In the genomic region with DNA sequence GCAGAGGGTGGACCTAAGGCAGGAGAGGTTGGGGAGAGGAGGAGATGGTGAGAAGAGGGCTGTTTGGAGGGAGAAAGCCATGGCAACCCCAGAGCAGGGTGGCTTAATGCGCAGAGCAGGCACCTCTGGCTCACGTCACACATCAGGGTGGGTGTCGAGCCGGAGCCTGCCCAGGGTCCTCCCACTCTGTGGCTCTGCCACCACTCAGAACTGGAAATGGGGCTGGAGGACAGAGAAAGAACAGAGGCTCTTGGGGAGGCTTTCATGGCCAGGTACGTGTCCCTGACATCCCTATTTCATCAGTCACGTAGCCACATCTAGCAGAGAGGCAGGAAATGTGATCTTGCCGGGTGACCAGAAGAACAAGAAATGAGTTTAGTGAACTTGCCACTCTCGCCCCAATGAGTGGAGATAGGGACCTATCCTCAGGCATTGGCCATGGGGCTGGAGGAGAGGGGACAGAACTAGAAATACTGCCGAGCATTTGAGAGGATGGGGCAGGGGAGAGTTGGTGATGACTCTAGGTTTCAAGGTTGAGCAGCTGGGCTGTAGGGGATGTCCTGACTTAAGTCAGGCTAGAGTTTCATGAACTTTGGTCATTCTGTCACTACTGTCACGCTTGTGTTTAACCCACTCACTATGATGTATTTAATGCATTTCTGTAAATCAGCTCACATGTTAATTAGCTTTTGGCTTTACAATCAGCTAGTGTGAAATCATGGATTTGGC, we compare ENCODE assay signal across 1 cellular context.
TF ChIP-seq lines count a peak whose summit lies in the region.

No MANE protein-coding gene starts in this region.

TF ChIP-seq in HCT116, 20 proteins besides CTCF, POLR2A, EP300 and RAD21 (continued from another document):
- TF ChIP-seq, protein P1, sequence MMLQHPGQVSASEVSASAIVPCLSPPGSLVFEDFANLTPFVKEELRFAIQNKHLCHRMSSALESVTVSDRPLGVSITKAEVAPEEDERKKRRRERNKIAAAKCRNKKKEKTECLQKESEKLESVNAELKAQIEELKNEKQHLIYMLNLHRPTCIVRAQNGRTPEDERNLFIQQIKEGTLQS (IDR thresholded peaks at IDR 0.05), result no peak
- no peak for TF ChIP-seq TCF7L2 (IDR thresholded peaks at IDR 0.05; ENCODE audit: borderline replicate concordance, extremely low read depth, insufficient read depth, insufficient read length)
- no peak for TF ChIP-seq EGR1 (IDR thresholded peaks at IDR 0.05; ENCODE audit: low read depth)
- TF ChIP-seq, protein P2, sequence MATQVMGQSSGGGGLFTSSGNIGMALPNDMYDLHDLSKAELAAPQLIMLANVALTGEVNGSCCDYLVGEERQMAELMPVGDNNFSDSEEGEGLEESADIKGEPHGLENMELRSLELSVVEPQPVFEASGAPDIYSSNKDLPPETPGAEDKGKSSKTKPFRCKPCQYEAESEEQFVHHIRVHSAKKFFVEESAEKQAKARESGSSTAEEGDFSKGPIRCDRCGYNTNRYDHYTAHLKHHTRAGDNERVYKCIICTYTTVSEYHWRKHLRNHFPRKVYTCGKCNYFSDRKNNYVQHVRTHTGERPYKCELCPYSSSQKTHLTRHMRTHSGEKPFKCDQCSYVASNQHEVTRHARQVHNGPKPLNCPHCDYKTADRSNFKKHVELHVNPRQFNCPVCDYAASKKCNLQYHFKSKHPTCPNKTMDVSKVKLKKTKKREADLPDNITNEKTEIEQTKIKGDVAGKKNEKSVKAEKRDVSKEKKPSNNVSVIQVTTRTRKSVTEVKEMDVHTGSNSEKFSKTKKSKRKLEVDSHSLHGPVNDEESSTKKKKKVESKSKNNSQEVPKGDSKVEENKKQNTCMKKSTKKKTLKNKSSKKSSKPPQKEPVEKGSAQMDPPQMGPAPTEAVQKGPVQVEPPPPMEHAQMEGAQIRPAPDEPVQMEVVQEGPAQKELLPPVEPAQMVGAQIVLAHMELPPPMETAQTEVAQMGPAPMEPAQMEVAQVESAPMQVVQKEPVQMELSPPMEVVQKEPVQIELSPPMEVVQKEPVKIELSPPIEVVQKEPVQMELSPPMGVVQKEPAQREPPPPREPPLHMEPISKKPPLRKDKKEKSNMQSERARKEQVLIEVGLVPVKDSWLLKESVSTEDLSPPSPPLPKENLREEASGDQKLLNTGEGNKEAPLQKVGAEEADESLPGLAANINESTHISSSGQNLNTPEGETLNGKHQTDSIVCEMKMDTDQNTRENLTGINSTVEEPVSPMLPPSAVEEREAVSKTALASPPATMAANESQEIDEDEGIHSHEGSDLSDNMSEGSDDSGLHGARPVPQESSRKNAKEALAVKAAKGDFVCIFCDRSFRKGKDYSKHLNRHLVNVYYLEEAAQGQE (IDR thresholded peaks at IDR 0.05; ENCODE audit: low read depth), result no peak
- no peak for TF ChIP-seq YY1 (IDR thresholded peaks at IDR 0.05; ENCODE audit: extremely low read depth, insufficient replicate concordance, low read depth, low read length)
- TF ChIP-seq SRF (IDR thresholded peaks at IDR 0.05; ENCODE audit: low read depth), result no peak
- no peak for TF ChIP-seq ZNF274 (IDR thresholded peaks at IDR 0.05; ENCODE audit: low read depth, low read length)
- TF ChIP-seq, protein P3, sequence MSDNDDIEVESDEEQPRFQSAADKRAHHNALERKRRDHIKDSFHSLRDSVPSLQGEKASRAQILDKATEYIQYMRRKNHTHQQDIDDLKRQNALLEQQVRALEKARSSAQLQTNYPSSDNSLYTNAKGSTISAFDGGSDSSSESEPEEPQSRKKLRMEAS (IDR thresholded peaks at IDR 0.05), result no peak
- no peak for TF ChIP-seq CEBPB (IDR thresholded peaks at IDR 0.05; ENCODE audit: low read depth)
- no peak for TF ChIP-seq SP1 (IDR thresholded peaks at IDR 0.05; ENCODE audit: low read depth)
- TF ChIP-seq ZFX (IDR thresholded peaks at IDR 0.05), result no peak
- no peak for TF ChIP-seq SIN3A (IDR thresholded peaks at IDR 0.05; ENCODE audit: low read depth)
- TF ChIP-seq, protein P4, sequence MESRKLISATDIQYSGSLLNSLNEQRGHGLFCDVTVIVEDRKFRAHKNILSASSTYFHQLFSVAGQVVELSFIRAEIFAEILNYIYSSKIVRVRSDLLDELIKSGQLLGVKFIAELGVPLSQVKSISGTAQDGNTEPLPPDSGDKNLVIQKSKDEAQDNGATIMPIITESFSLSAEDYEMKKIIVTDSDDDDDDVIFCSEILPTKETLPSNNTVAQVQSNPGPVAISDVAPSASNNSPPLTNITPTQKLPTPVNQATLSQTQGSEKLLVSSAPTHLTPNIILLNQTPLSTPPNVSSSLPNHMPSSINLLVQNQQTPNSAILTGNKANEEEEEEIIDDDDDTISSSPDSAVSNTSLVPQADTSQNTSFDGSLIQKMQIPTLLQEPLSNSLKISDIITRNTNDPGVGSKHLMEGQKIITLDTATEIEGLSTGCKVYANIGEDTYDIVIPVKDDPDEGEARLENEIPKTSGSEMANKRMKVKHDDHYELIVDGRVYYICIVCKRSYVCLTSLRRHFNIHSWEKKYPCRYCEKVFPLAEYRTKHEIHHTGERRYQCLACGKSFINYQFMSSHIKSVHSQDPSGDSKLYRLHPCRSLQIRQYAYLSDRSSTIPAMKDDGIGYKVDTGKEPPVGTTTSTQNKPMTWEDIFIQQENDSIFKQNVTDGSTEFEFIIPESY (IDR thresholded peaks at IDR 0.05; ENCODE audit: extremely low read depth, insufficient replicate concordance, low read length), result no peak
- no peak for TF ChIP-seq EZH2phosphoT487 (IDR thresholded peaks at IDR 0.05; ENCODE audit: borderline replicate concordance)
